8 cellular contexts compared by ENCODE assay signal in the genomic region with DNA sequence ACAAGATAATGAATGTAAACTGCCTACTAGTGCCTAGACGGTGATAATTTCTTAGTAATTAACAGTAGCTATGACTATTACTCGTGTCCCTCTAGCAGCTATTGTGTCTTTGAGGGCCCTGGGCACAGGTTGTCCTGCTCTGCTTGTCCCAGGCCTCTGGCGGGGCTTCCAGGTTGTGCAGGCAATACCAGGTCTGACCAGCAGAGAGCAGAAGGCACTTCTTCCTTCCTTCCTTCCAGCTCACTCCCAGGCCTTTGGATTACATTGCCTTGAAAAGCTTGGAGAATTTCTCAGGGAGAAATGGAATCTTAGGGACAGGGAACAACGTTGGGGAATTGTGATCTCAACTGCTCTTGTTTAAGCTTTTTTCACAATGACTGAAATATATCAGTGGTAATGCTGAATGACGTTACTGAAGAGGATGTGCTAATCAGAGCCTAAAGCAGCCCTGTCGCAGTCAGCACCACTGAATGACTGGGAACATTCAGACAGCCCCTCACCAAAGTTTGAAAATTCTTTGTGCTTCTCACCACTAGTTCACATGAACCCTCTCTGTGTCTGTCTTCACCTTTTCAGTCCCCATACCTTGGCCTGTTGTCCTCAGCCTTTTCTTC. TPM values are rescaled to one million over a fixed set of nuclear protein-coding genes. Genes with fewer than 3 reads are reported as not detected.
DNase-seq lines count a peak whose midpoint lies in the region; ATAC-seq, FAIRE-seq and TF ChIP-seq lines count a peak whose summit lies in the region.

No MANE protein-coding gene starts in this region.

- no peak overlapping the region for H3K4me2 ChIP-seq in OCI-LY1 (ENCODE audit: low read length)
- H3K4me2 ChIP-seq in osteoblast (ENCODE audit: insufficient read depth, low read length), result no peak overlapping the region

- H3K4me3 ChIP-seq in OCI-LY1 (ENCODE audit: low read depth, low read length, poor library complexity, severe bottlenecking) (no peak overlapping the region), osteoblast (ENCODE audit: insufficient read depth, low read length) (no peak overlapping the region)

- H4K20me1 ChIP-seq in OCI-LY1 (ENCODE audit: insufficient read depth, low read length), result no peaks in the 10 kb centered on the region
- peaks cover 2% of the 10 kb centered on the region for H4K20me1 ChIP-seq in osteoblast (ENCODE audit: insufficient read depth, low read length)

- H3K79me2 ChIP-seq in OCI-LY1 (ENCODE audit: insufficient read depth, low read length) (no peaks in the 10 kb centered on the region), osteoblast (ENCODE audit: insufficient read depth, low read length) (no peaks in the 10 kb centered on the region)

- intact Hi-C loops in CD14-positive monocyte (cut with micrococcal nuclease), result no loop called here
- intact Hi-C loops in activated T-helper 2 cell treated with anti-CD3 and anti-CD28 coated beads, Interferon-gamma antibody, Interleukin-2, Interleukin-4, amounts not matched to agents 10 μg/mL and 5 μg/mL and 100 μg/mL, durations not matched to agents 14 hours and 24 hours and 36 hours (cut with micrococcal nuclease), result loop anchor here (1.0 kb wide), 1 partner anchor 102 kb away; no protein-coding TSS in a partner anchor

- H3K27me3 ChIP-seq in OCI-LY1 (ENCODE audit: insufficient read depth, low read length) (no peaks in the 10 kb centered on the region), osteoblast (ENCODE audit: insufficient read depth, low read length) (peaks cover 18% of the 10 kb centered on the region)

- H3K4me1 Mint-ChIP-seq in CD14-positive monocyte, result peaks cover 8% of the 10 kb centered on the region
- no peaks in the 10 kb centered on the region for H3K4me1 Mint-ChIP-seq in activated T-helper 2 cell treated with anti-CD3 and anti-CD28 coated beads, Interferon-gamma antibody, Interleukin-2, Interleukin-4, amounts not matched to agents 10 μg/mL and 5 μg/mL and 100 μg/mL, durations not matched to agents 14 hours and 24 hours and 36 hours (ENCODE audit: low read depth)

- H3K27ac Mint-ChIP-seq in CD14-positive monocyte, result peak overlapping the region in 1 of 7 donors; percentile 52
- no peak overlapping the region for H3K27ac Mint-ChIP-seq in activated T-helper 2 cell treated with anti-CD3 and anti-CD28 coated beads, Interferon-gamma antibody, Interleukin-2, Interleukin-4, amounts not matched to agents 10 μg/mL and 5 μg/mL and 100 μg/mL, durations not matched to agents 14 hours and 24 hours and 36 hours

- no peak for FAIRE-seq in frontal cortex (lab: Jason Lieb, UNC)

- no peaks in the 10 kb centered on the region for H3K4me1 ChIP-seq in OCI-LY1 (ENCODE audit: insufficient read depth, low read length, severe bottlenecking)
- peaks cover 25% of the 10 kb centered on the region for H3K4me1 ChIP-seq in osteoblast (ENCODE audit: insufficient read depth, low read length)

- no peak overlapping the region for H3K27ac ChIP-seq in OCI-LY1 (ENCODE audit: low read depth, low read length, poor library complexity, severe bottlenecking)
- peak overlapping the region; percentile 23 for H3K27ac ChIP-seq in osteoblast (ENCODE audit: low read depth, low read length)

- no peaks in the 10 kb centered on the region for H3K9me3 ChIP-seq in OCI-LY1 (ENCODE audit: low read length)
- no peaks in the 10 kb centered on the region for H3K9me3 ChIP-seq in osteoblast (ENCODE audit: low read depth, low read length)

- H3F3A ChIP-seq in OCI-LY1 (ENCODE audit: insufficient read depth, low read length), result no peaks in the 10 kb centered on the region

- H3K9me3 Mint-ChIP-seq in CD14-positive monocyte, result peaks cover 0 to 2% (median 0%) of the 10 kb centered on the region in 7 donors
- no peaks in the 10 kb centered on the region for H3K9me3 Mint-ChIP-seq in activated T-helper 2 cell treated with anti-CD3 and anti-CD28 coated beads, Interferon-gamma antibody, Interleukin-2, Interleukin-4, amounts not matched to agents 10 μg/mL and 5 μg/mL and 100 μg/mL, durations not matched to agents 14 hours and 24 hours and 36 hours

- no peak overlapping the region for H3K9ac ChIP-seq in OCI-LY1 (ENCODE audit: low read length)

- TF ChIP-seq CTCF in CD14-positive monocyte (IDR thresholded peaks at IDR 0.05), result peak; percentile 72
- peak; percentile 89 for TF ChIP-seq CTCF in OCI-LY1 (IDR thresholded peaks at IDR 0.05; ENCODE audit: low read length)
- peak; percentile 92 for TF ChIP-seq CTCF in osteoblast (IDR thresholded peaks at IDR 0.05; ENCODE audit: extremely low read depth, low read depth, low read length)

- no peak for DNase-seq in CD14-positive monocyte (ENCODE audit: low spot score)
- peak; percentile 31 for DNase-seq in activated T-helper 2 cell treated with anti-CD3 and anti-CD28 coated beads, Interferon-gamma antibody, Interleukin-2, Interleukin-4, amounts not matched to agents 10 μg/mL and 5 μg/mL and 100 μg/mL, durations not matched to agents 14 hours and 24 hours and 36 hours (ENCODE audit: low spot score)
- peak; percentile 41 to 55 for DNase-seq in frontal cortex (ENCODE audit: low spot score in 2 of 2)
- DNase-seq in osteoblast (ENCODE audit: insufficient read length, low spot score, missing footprints), result peak; percentile 90
- DNase-seq in NCI-H1436 treated with DMSO at 0.1 percent for 48 hours (lab: John Stamatoyannopoulos, UW), result no peak

- H3K27me3 Mint-ChIP-seq in CD14-positive monocyte (ENCODE audit: low read depth in 3 of 3), result peaks cover 1 to 5% (median 4%) of the 10 kb centered on the region in 3 donors
- no peaks in the 10 kb centered on the region for H3K27me3 Mint-ChIP-seq in activated T-helper 2 cell treated with anti-CD3 and anti-CD28 coated beads, Interferon-gamma antibody, Interleukin-2, Interleukin-4, amounts not matched to agents 10 μg/mL and 5 μg/mL and 100 μg/mL, durations not matched to agents 14 hours and 24 hours and 36 hours (ENCODE audit: low read depth)

- ATAC-seq in GM19023 (IDR thresholded peaks at IDR 0.05; ENCODE audit: unreplicated experiment) (peak; percentile 63), HG03354 (IDR thresholded peaks at IDR 0.05; ENCODE audit: poor library complexity, severe bottlenecking, unreplicated experiment) (peak; percentile 81)

- H3K36me3 ChIP-seq in OCI-LY1 (ENCODE audit: insufficient read depth, low read length), result no peaks in the 10 kb centered on the region
- H3K36me3 ChIP-seq in osteoblast (ENCODE audit: insufficient read depth, low read length), result no peaks in the 10 kb centered on the region

- H3K36me3 Mint-ChIP-seq in CD14-positive monocyte, result no peaks in the 10 kb centered on the region
- H3K36me3 Mint-ChIP-seq in activated T-helper 2 cell treated with anti-CD3 and anti-CD28 coated beads, Interferon-gamma antibody, Interleukin-2, Interleukin-4, amounts not matched to agents 10 μg/mL and 5 μg/mL and 100 μg/mL, durations not matched to agents 14 hours and 24 hours and 36 hours (ENCODE audit: low read depth), result no peaks in the 10 kb centered on the region

- H3K4me3 Mint-ChIP-seq in CD14-positive monocyte, result no peak overlapping the region
- H3K4me3 Mint-ChIP-seq in activated T-helper 2 cell treated with anti-CD3 and anti-CD28 coated beads, Interferon-gamma antibody, Interleukin-2, Interleukin-4, amounts not matched to agents 10 μg/mL and 5 μg/mL and 100 μg/mL, durations not matched to agents 14 hours and 24 hours and 36 hours (ENCODE audit: low read depth), result no peak overlapping the region

- no peaks in the 10 kb centered on the region for H3K9me2 ChIP-seq in OCI-LY1 (ENCODE audit: low read depth, low read length)

- no peak overlapping the region for H2AFZ ChIP-seq in OCI-LY1 (ENCODE audit: low read length)
- peak overlapping the region; percentile 52 for H2AFZ ChIP-seq in osteoblast (ENCODE audit: low read length)

RNA-seq across cellular contexts. Expression of gene CCKBR, which starts 8.4 kb away (rescaled TPM):
- polyA plus RNA-seq in CD14-positive monocyte, result not detected
- not detected in 2 replicates for total RNA-seq in activated T-helper 2 cell treated with anti-CD3 and anti-CD28 coated beads, Interferon-gamma antibody, Interleukin-2, Interleukin-4, amounts not matched to agents 10 μg/mL and 5 μg/mL and 100 μg/mL, durations not matched to agents 14 hours and 24 hours and 36 hours
- total RNA-seq in frontal cortex, result 5.7 TPM
- total RNA-seq in osteoblast, result not detected in 2 replicates

RNA-seq across cellular contexts. Expression of gene CNGA4, which starts 12.3 kb away (rescaled TPM):
- polyA plus RNA-seq in CD14-positive monocyte, result not detected
- not detected in 2 replicates for total RNA-seq in activated T-helper 2 cell treated with anti-CD3 and anti-CD28 coated beads, Interferon-gamma antibody, Interleukin-2, Interleukin-4, amounts not matched to agents 10 μg/mL and 5 μg/mL and 100 μg/mL, durations not matched to agents 14 hours and 24 hours and 36 hours
- 0.41 TPM for total RNA-seq in frontal cortex
- total RNA-seq in osteoblast, result under 0.01 TPM in 2 replicates

RNA-seq across cellular contexts. Expression of gene FHIP1B, which starts 16.8 kb away (rescaled TPM):
- 10 to 100 TPM; 14.2 to 18.9 TPM for polyA plus RNA-seq in CD14-positive monocyte
- total RNA-seq in activated T-helper 2 cell treated with anti-CD3 and anti-CD28 coated beads, Interferon-gamma antibody, Interleukin-2, Interleukin-4, amounts not matched to agents 10 μg/mL and 5 μg/mL and 100 μg/mL, durations not matched to agents 14 hours and 24 hours and 36 hours, result 17.6 and 17.9 TPM in 2 replicates
- total RNA-seq in frontal cortex, result 19.6 TPM
- 15.6 and 19.7 TPM in 2 replicates for total RNA-seq in osteoblast

RNA-seq across cellular contexts. Expression of gene C11orf42, which starts 45.9 kb away (rescaled TPM):
- polyA plus RNA-seq in CD14-positive monocyte, result not detected
- not detected in 2 replicates for total RNA-seq in activated T-helper 2 cell treated with anti-CD3 and anti-CD28 coated beads, Interferon-gamma antibody, Interleukin-2, Interleukin-4, amounts not matched to agents 10 μg/mL and 5 μg/mL and 100 μg/mL, durations not matched to agents 14 hours and 24 hours and 36 hours
- not detected for total RNA-seq in frontal cortex
- not detected in 2 replicates for total RNA-seq in osteoblast

RNA-seq across cellular contexts. Expression of gene OR52W1, which starts 52.2 kb away (rescaled TPM):
- not detected for polyA plus RNA-seq in CD14-positive monocyte
- total RNA-seq in activated T-helper 2 cell treated with anti-CD3 and anti-CD28 coated beads, Interferon-gamma antibody, Interleukin-2, Interleukin-4, amounts not matched to agents 10 μg/mL and 5 μg/mL and 100 μg/mL, durations not matched to agents 14 hours and 24 hours and 36 hours, result not detected in 2 replicates
- total RNA-seq in frontal cortex, result not detected
- not detected in 2 replicates for total RNA-seq in osteoblast

Comparison
In these comparisons a context has a peak if more than half of its experiments do, and no peak if none do; other contexts are left out.
1. DNase-seq: peak in activated T-helper 2 cell treated with anti-CD3 and anti-CD28 coated beads, Interferon-gamma antibody, Interleukin-2, Interleukin-4, amounts not matched to agents 10 μg/mL and 5 μg/mL and 100 μg/mL, durations not matched to agents 14 hours and 24 hours and 36 hours (single experiment), frontal cortex (2 of 2) and osteoblast (single experiment); none in CD14-positive monocyte (single experiment) and NCI-H1436 treated with DMSO at 0.1 percent for 48 hours (single experiment).
2. Peak in every context shown above with its lines, with median percentiles within 50 percentile points of each other: CTCF ChIP-seq.